ENCODE assay signal across 13 cellular contexts in the genomic region with DNA sequence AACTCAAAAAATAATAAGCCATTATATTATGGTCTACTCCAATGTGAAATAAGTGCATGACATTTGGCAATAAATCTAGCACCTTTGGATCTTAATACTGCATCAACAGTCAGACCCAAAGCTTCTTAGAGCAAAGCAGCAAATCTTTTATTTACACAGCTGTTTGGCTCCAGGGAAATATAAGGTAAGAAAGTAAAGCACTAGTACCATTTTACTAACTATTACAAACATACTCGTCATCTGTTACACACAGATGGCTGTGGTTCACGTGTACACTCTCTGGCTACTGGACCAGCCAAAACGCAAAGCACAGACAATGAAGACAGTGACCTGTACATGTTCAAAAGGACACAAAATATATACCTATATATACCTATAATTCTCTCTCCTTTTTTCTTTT. TPM values are rescaled to one million over a fixed set of nuclear protein-coding genes. Genes with fewer than 3 reads are reported as not detected.
DNase-seq lines count a peak whose midpoint lies in the region; ATAC-seq and TF ChIP-seq lines count a peak whose summit lies in the region.
"Had no signal": no experiment of that assay in that cellular context is flagged by ENCODE, and none has a peak within 500 bp of the region (broad histone marks: within the 10 kb centered on the region; RNA-seq: fewer than 3 reads in every experiment).

No MANE protein-coding gene starts in this region.

- peak overlapping the region; percentile 49 for H3K27ac ChIP-seq in cardiac muscle cell
- H3K27ac ChIP-seq in right cardiac atrium (ENCODE audit: low read length) = no peak overlapping the region
- no peak overlapping the region for H3K27ac ChIP-seq in OCI-LY7 (ENCODE audit: low read depth, low read length, poor library complexity, severe bottlenecking)
- H3K27ac ChIP-seq in MM.1S (ENCODE audit: low read length) = no peak overlapping the region
- H3K27ac ChIP-seq: KMS-11 had no signal

- H3K9me2 ChIP-seq in OCI-LY7 (ENCODE audit: insufficient read depth, low read length) (no peaks in the 10 kb centered on the region), MM.1S (replicated peaks; ENCODE audit: insufficient read depth, low read length) (no peaks in the 10 kb centered on the region)

- no peak overlapping the region for H3K4me3 ChIP-seq in cardiac muscle cell
- no peak overlapping the region for H3K4me3 ChIP-seq in right cardiac atrium (ENCODE audit: low read length)
- H3K4me3 ChIP-seq in OCI-LY7 (ENCODE audit: low read depth, low read length, poor library complexity, severe bottlenecking) = peak overlapping the region; percentile 10
- no peak overlapping the region for H3K4me3 ChIP-seq in epithelial cell of esophagus (ENCODE audit: low read length)
- H3K4me3 ChIP-seq in MM.1S (ENCODE audit: low read length) = no peak overlapping the region

- H3K27me3 ChIP-seq in cardiac muscle cell = no peaks in the 10 kb centered on the region
- H3K27me3 ChIP-seq in right cardiac atrium (ENCODE audit: control insufficient read depth, insufficient read depth) = no peaks in the 10 kb centered on the region
- H3K27me3 ChIP-seq in MM.1S (replicated peaks; ENCODE audit: insufficient read depth, low read length) = no peaks in the 10 kb centered on the region

- BruUV-seq in OCI-LY7 (replicated peaks; lab: Mats Ljungman, UMichigan) = no TSS peak

- H3K4me1 ChIP-seq in cardiac muscle cell (ENCODE audit: low read depth) = peaks cover 22% of the 10 kb centered on the region
- no peaks in the 10 kb centered on the region for H3K4me1 ChIP-seq in right cardiac atrium (ENCODE audit: control insufficient read depth, insufficient read depth, low read length)
- H3K4me1 ChIP-seq in OCI-LY7 (ENCODE audit: insufficient read depth, low read length, poor library complexity, severe bottlenecking) = peaks cover 32% of the 10 kb centered on the region
- H3K4me1 ChIP-seq in MM.1S (ENCODE audit: low read length) = peaks cover 12% of the 10 kb centered on the region

- in situ Hi-C loops in GM13976 (cut with MboI; ENCODE audit: low sequenced_read_pairs, unreplicated experiment) = no loop called here

- no peak overlapping the region for H3K9ac ChIP-seq in MM.1S (ENCODE audit: low read length)
- H3K9ac ChIP-seq: KMS-11 had no signal

- 91% methylated on average over 3 of the region's 3 CpGs for WGBS in right cardiac atrium

- intact Hi-C loops in right cardiac atrium (cut with DNase I) = loop anchor here in 3 of 4 donors (10.0 kb wide), 2 partner anchors 50 to 60 kb away; no protein-coding TSS in a partner anchor
- intact Hi-C loops in OCI-LY7 (cut with micrococcal nuclease; ENCODE audit: unreplicated experiment) = no loop called here

- H4K20me1 ChIP-seq in OCI-LY7 (ENCODE audit: insufficient read depth, low read length) = no peaks in the 10 kb centered on the region; the same call in 1 of the 2 replicates
- no peaks in the 10 kb centered on the region for H4K20me1 ChIP-seq in MM.1S (ENCODE audit: insufficient read depth, low read length)

- peak overlapping the region; percentile 44 for H3K4me2 ChIP-seq in OCI-LY7 (ENCODE audit: low read length)
- H3K4me2 ChIP-seq in MM.1S (ENCODE audit: low read depth, low read length) = no peak overlapping the region
- H3K4me2 ChIP-seq: KMS-11 had no signal

- H3K36me3 Mint-ChIP-seq in type B pancreatic cell = peaks cover 5% of the 10 kb centered on the region

- H3K79me2 ChIP-seq in OCI-LY7 (ENCODE audit: insufficient read depth, low read depth, low read length) (peaks cover 69% of the 10 kb centered on the region), MM.1S (ENCODE audit: low read length) (peaks cover 18% of the 10 kb centered on the region)

- H3K9me3 ChIP-seq in cardiac muscle cell (ENCODE audit: low read depth) (no peaks in the 10 kb centered on the region), right cardiac atrium (ENCODE audit: control insufficient read depth, low read length) (no peaks in the 10 kb centered on the region), OCI-LY7 (ENCODE audit: low read length) (no peaks in the 10 kb centered on the region), MM.1S (replicated peaks; ENCODE audit: insufficient read depth, low read length) (no peaks in the 10 kb centered on the region)

- H3K4me3 Mint-ChIP-seq in type B pancreatic cell = peak overlapping the region; percentile 71
- H3K4me3 Mint-ChIP-seq: stimulated activated naive CD8-positive, alpha-beta T cell treated with anti-CD3 and anti-CD28 coated beads, Interleukin-15, amount 100 ng/mL, for 72 hours had no signal

- DNase-seq in cardiac muscle cell (ENCODE audit: low read depth in 1 of 2, low spot score in 1 of 2) = no peak
- no peak for DNase-seq in right cardiac atrium
- DNase-seq in OCI-LY7 (ENCODE audit: low spot score) = no peak
- DNase-seq in epithelial cell of esophagus (ENCODE audit: low read depth) = peak; percentile 62
- DNase-seq in type B pancreatic cell (ENCODE audit: extremely low spot score, unreplicated experiment) = no peak
- no peak for DNase-seq in GM13976 (ENCODE audit: low spot score)
- DNase-seq in MM.1S = no peak
- DNase-seq: activated CD8-positive, alpha-beta memory T cell treated with anti-CD3 and anti-CD28 coated beads for 24 hours; activated effector memory CD4-positive, alpha-beta T cell treated with anti-CD3 and anti-CD28 coated beads, Interleukin-2, amount 50 U/mL, for 16 hours; head of caudate nucleus; stimulated activated naive CD8-positive, alpha-beta T cell treated with anti-CD3 and anti-CD28 coated beads, Interleukin-15, amount 100 ng/mL, for 72 hours had no signal

- POLR2A ChIA-PET in OCI-LY7 (lab: Charles Lee) = interaction anchor here (0.7 to 4.9 kb wide), 6 partner anchors 8 to 130 kb away, joined by 3 to 44 read pairs (median 4); no protein-coding TSS in a partner anchor

- TF ChIP-seq CTCF in cardiac muscle cell (IDR thresholded peaks at IDR 0.05; ENCODE audit: low read depth, low read length) (no peak), OCI-LY7 (conservative IDR thresholded peaks at IDR 0.05; ENCODE audit: low read length) (no peak), epithelial cell of esophagus (IDR thresholded peaks at IDR 0.05; ENCODE audit: insufficient read depth, low read depth, low read length, missing control alignments) (no peak), type B pancreatic cell (conservative IDR thresholded peaks at IDR 0.05) (no peak), GM13976 (IDR thresholded peaks at IDR 0.05; ENCODE audit: borderline replicate concordance, control extremely low read depth, extremely low read depth, insufficient read depth, missing control alignments) (no peak), MM.1S (IDR thresholded peaks at IDR 0.05; ENCODE audit: low read length) (no peak)

- H3K9me3 Mint-ChIP-seq in type B pancreatic cell = no peaks in the 10 kb centered on the region
- H3K9me3 Mint-ChIP-seq: stimulated activated naive CD8-positive, alpha-beta T cell treated with anti-CD3 and anti-CD28 coated beads, Interleukin-15, amount 100 ng/mL, for 72 hours had no signal

- no peaks in the 10 kb centered on the region for H3K27me3 Mint-ChIP-seq in type B pancreatic cell

- no peak overlapping the region for H3K27ac Mint-ChIP-seq in type B pancreatic cell
- H3K27ac Mint-ChIP-seq: stimulated activated naive CD8-positive, alpha-beta T cell treated with anti-CD3 and anti-CD28 coated beads, Interleukin-15, amount 100 ng/mL, for 72 hours had no signal

- ATAC-seq in right cardiac atrium (no peak), GM21360 (IDR thresholded peaks at IDR 0.05; ENCODE audit: unreplicated experiment) (no peak)
- ATAC-seq: stimulated activated naive CD8-positive, alpha-beta T cell treated with anti-CD3 and anti-CD28 coated beads, Interleukin-15, amount 100 ng/mL, for 72 hours had no signal

- H3K4me1 Mint-ChIP-seq in type B pancreatic cell (ENCODE audit: unreplicated experiment) = peaks cover 26% of the 10 kb centered on the region

- H3K36me3 ChIP-seq in cardiac muscle cell = no peaks in the 10 kb centered on the region
- no peaks in the 10 kb centered on the region for H3K36me3 ChIP-seq in OCI-LY7 (ENCODE audit: insufficient read depth, low read length)
- H3K36me3 ChIP-seq in MM.1S (replicated peaks; ENCODE audit: insufficient read depth, low read length) = no peaks in the 10 kb centered on the region

- H3F3A ChIP-seq in MM.1S (ENCODE audit: insufficient read depth, low read length) = peaks cover 8% of the 10 kb centered on the region

- no peak overlapping the region for H2AFZ ChIP-seq in OCI-LY7 (ENCODE audit: low read length)
- no peak overlapping the region for H2AFZ ChIP-seq in MM.1S (ENCODE audit: low read length)

- CTCF ChIA-PET in OCI-LY7 (lab: Charles Lee; ENCODE audit: unreplicated experiment) = no interaction called here

RNA-seq across cellular contexts. Expression of gene FGD6, which starts 2.8 kb away (rescaled TPM):
- 12.4 and 19.4 TPM in 2 replicates for total RNA-seq in cardiac muscle cell
- 10.7 and 13.2 TPM in 2 replicates for polyA plus RNA-seq in cardiac muscle cell
- 10 to 100 TPM; 18.9 to 23.8 (median 20.8) TPM for total RNA-seq in right cardiac atrium
- polyA plus RNA-seq in right cardiac atrium = 2.9 TPM
- 5.6 and 7.3 TPM in 2 replicates for total RNA-seq in OCI-LY7 (2014; rRNA removed; shearing (Covaris generic))
- 7.8 and 11.2 TPM in 2 replicates for total RNA-seq in OCI-LY7 (2022)
- total RNA-seq in type B pancreatic cell (ENCODE audit: low replicate concordance) = 15.8 and 27.5 TPM in 2 replicates

RNA-seq across cellular contexts. Expression of gene VEZT, which starts 3.1 kb away (rescaled TPM):
- total RNA-seq in cardiac muscle cell (50.6 and 52.5 TPM in 2 replicates), right cardiac atrium (10 to 100 TPM; 58.9 to 78.6 (median 69.9) TPM), OCI-LY7 (2022) (77.1 and 93.5 TPM in 2 replicates), type B pancreatic cell (ENCODE audit: low replicate concordance) (58.6 and 69.1 TPM in 2 replicates)
- polyA plus RNA-seq in cardiac muscle cell (56.9 and 62.9 TPM in 2 replicates), right cardiac atrium (20.8 TPM)
- 52.5 and 57.7 TPM in 2 replicates for total RNA-seq in OCI-LY7 (2014; rRNA removed; shearing (Covaris generic))
